8 cellular contexts compared by ENCODE assay signal in the genomic region with DNA sequence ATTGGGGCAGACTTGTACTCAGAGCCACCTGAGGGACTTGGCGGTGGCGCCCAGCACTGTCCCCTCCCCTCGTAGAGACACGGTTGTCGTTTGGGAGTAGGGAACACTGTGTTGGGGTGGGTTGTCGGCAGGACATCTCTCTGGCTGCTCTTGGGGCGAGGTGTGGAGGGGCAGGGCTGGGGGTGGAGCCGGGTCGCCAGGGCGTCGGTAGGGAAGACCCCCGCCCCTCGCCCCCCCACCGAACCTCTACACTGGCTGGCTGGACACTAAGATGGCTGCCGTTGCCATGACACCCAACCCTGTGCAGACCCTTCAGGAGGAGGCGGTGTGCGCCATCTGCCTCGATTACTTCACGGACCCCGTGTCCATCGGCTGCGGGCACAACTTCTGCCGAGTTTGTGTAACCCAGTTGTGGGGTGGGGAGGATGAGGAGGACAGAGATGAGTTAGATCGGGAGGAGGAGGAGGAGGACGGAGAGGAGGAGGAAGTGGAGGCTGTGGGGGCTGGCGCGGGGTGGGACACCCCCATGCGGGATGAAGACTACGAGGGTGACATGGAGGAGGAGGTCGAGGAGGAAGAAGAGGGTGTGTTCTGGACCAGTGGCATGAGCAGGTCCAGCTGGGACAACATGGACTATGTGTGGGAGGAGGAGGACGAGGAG. TPM values are rescaled to one million over a fixed set of nuclear protein-coding genes. Genes with fewer than 3 reads are reported as not detected.
DNase-seq lines count a peak whose midpoint lies in the region; ATAC-seq, FAIRE-seq and TF ChIP-seq lines count a peak whose summit lies in the region.

No MANE protein-coding gene starts in this region.

- no peaks in the 10 kb centered on the region for H3K9me3 ChIP-seq in astrocyte (ENCODE audit: insufficient read depth, low read depth, low read length)

- peaks cover 18% of the 10 kb centered on the region for H3K4me1 ChIP-seq in astrocyte (ENCODE audit: insufficient read depth, low read length)

- peak overlapping the region; percentile 92 for H3K9ac ChIP-seq in astrocyte (ENCODE audit: low read length)

- H3K4me3 Mint-ChIP-seq in astrocyte (ENCODE audit: unreplicated experiment) (peak overlapping the region; percentile 94), immature natural killer cell (peak overlapping the region; percentile 88 to 96 (median 95))
- peak overlapping the region; percentile 88 for H3K4me3 Mint-ChIP-seq in stimulated activated memory B cell treated with anti-CD40 and anti-IgM and Interleukin-4, amounts not matched to agents 10 μg/mL and 1 μg/mL and 100 μg/mL, for 72 hours

- H3K36me3 ChIP-seq in astrocyte (ENCODE audit: insufficient read depth, low read length): no peaks in the 10 kb centered on the region

- peak overlapping the region; percentile 100 for H3K4me2 ChIP-seq in astrocyte (ENCODE audit: low read length)

- H4K20me1 ChIP-seq in astrocyte (ENCODE audit: insufficient read depth, low read length): no peaks in the 10 kb centered on the region

- H3K79me2 ChIP-seq in astrocyte (ENCODE audit: insufficient read depth, low read length): peaks cover 28% of the 10 kb centered on the region

- peak; percentile 2 for ATAC-seq in HG03280 (IDR thresholded peaks at IDR 0.05; ENCODE audit: unreplicated experiment)
- peak; percentile 34 for ATAC-seq in stimulated activated memory B cell treated with anti-CD40 and anti-IgM and Interleukin-4, amounts not matched to agents 10 μg/mL and 1 μg/mL and 100 μg/mL, for 72 hours

- no peaks in the 10 kb centered on the region for H3K27me3 ChIP-seq in astrocyte (ENCODE audit: insufficient read depth, low read length)

- H3K27me3 Mint-ChIP-seq in astrocyte (ENCODE audit: low read depth, unreplicated experiment): no peaks in the 10 kb centered on the region
- H3K27me3 Mint-ChIP-seq in immature natural killer cell (ENCODE audit: low read depth in 3 of 3): peaks cover 35 to 47% (median 36%) of the 10 kb centered on the region in 3 donors
- H3K27me3 Mint-ChIP-seq in stimulated activated memory B cell treated with anti-CD40 and anti-IgM and Interleukin-4, amounts not matched to agents 10 μg/mL and 1 μg/mL and 100 μg/mL, for 72 hours: no peaks in the 10 kb centered on the region

- H3K9me3 Mint-ChIP-seq in astrocyte (ENCODE audit: unreplicated experiment) (no peaks in the 10 kb centered on the region), immature natural killer cell (peaks cover 0 to 8% (median 5%) of the 10 kb centered on the region in 6 donors)
- H3K9me3 Mint-ChIP-seq in stimulated activated memory B cell treated with anti-CD40 and anti-IgM and Interleukin-4, amounts not matched to agents 10 μg/mL and 1 μg/mL and 100 μg/mL, for 72 hours: peaks cover 3% of the 10 kb centered on the region

- H2AFZ ChIP-seq in astrocyte (ENCODE audit: low read depth, low read length): peak overlapping the region; percentile 74

- DNase-seq in astrocyte (ENCODE audit: low read depth) (peak; percentile 32), immature natural killer cell (no peak), NCI-H1417 (lab: John Stamatoyannopoulos, UW) (no peak), NCI-H2171 treated with DMSO at 0.1 percent for 48 hours (lab: John Stamatoyannopoulos, UW) (no peak), NCI-H187 (lab: John Stamatoyannopoulos, UW) (no peak)

- TF ChIP-seq POLR2A in GM10847 (IDR thresholded peaks at IDR 0.05; ENCODE audit: extremely low read depth, insufficient read length): peak; percentile 51

- peaks cover 8% of the 10 kb centered on the region for H3K4me1 Mint-ChIP-seq in astrocyte (ENCODE audit: low read depth, unreplicated experiment)
- peaks cover 52 to 56% of the 10 kb centered on the region in 2 donors for H3K4me1 Mint-ChIP-seq in immature natural killer cell
- peaks cover 51% of the 10 kb centered on the region for H3K4me1 Mint-ChIP-seq in stimulated activated memory B cell treated with anti-CD40 and anti-IgM and Interleukin-4, amounts not matched to agents 10 μg/mL and 1 μg/mL and 100 μg/mL, for 72 hours

- H3K27ac ChIP-seq in astrocyte (ENCODE audit: low read depth, low read length): peak overlapping the region; percentile 94

- no peak for FAIRE-seq in astrocyte (lab: Jason Lieb, UNC)

- no peak for TF ChIP-seq CTCF in astrocyte (IDR thresholded peaks at IDR 0.05; ENCODE audit: insufficient read depth, low read depth, low read length)

- H3K36me3 Mint-ChIP-seq in astrocyte (ENCODE audit: low read depth, unreplicated experiment) (no peaks in the 10 kb centered on the region), immature natural killer cell (no peaks in the 10 kb centered on the region)
- H3K36me3 Mint-ChIP-seq in stimulated activated memory B cell treated with anti-CD40 and anti-IgM and Interleukin-4, amounts not matched to agents 10 μg/mL and 1 μg/mL and 100 μg/mL, for 72 hours: no peaks in the 10 kb centered on the region

- peak overlapping the region; percentile 74 for H3K4me3 ChIP-seq in astrocyte (ENCODE audit: insufficient read depth, low read depth, low read length)

- peak overlapping the region; percentile 96 for H3K27ac Mint-ChIP-seq in astrocyte (ENCODE audit: unreplicated experiment)
- peak overlapping the region; percentile 96 to 100 (median 98) for H3K27ac Mint-ChIP-seq in immature natural killer cell
- peak overlapping the region; percentile 86 for H3K27ac Mint-ChIP-seq in stimulated activated memory B cell treated with anti-CD40 and anti-IgM and Interleukin-4, amounts not matched to agents 10 μg/mL and 1 μg/mL and 100 μg/mL, for 72 hours

RNA-seq across cellular contexts. Expression of gene TRIM41, which starts 0.8 kb away (rescaled TPM):
- total RNA-seq in astrocyte: 20.9 and 21.8 TPM in 2 replicates
- polyA plus RNA-seq in immature natural killer cell: 1 to 10 TPM in 2 of 3 donors, under 1 TPM in 1; 0.80 to 2.3 (median 1.7) TPM

RNA-seq across cellular contexts. Expression of gene TRIM7, which starts 18.9 kb away (rescaled TPM):
- total RNA-seq in astrocyte: 0.22 and 0.27 TPM in 2 replicates
- polyA plus RNA-seq in immature natural killer cell: under 1 TPM in 1 of 3 donors, not detected in 2; 0.50 TPM

RNA-seq across cellular contexts. Expression of gene RACK1, which starts 19.8 kb away (rescaled TPM):
- 1,553 and 1,656 TPM in 2 replicates for total RNA-seq in astrocyte
- 1,000 to 10,000 TPM; 1,093 to 1,304 (median 1,251) TPM for polyA plus RNA-seq in immature natural killer cell

RNA-seq across cellular contexts. Expression of gene TRIM52, which starts 37.1 kb away (rescaled TPM):
- 6.5 and 7.3 TPM in 2 replicates for total RNA-seq in astrocyte
- polyA plus RNA-seq in immature natural killer cell: 10 to 100 TPM; 16.0 to 42.6 (median 18.0) TPM
